Comparison of ENCODE assay signal across 11 cellular contexts in genomic region chr14:68589447-68590232, GRCh38.
A peak's percentile ranks its signal among the peaks of the same experiment; 100 is the strongest.
DNase-seq lines count a peak whose midpoint lies in the region; ATAC-seq and TF ChIP-seq lines count a peak whose summit lies in the region.
"Had no signal": no experiment of that assay in that cellular context is flagged by ENCODE, and none has a peak within 500 bp of the region (broad histone marks: within the 10 kb centered on the region; RNA-seq: fewer than 3 reads in every experiment).

No MANE protein-coding gene starts in this region.

- no peaks in the 10 kb centered on the region for H3K9me3 ChIP-seq in heart right ventricle
- H3K9me3 ChIP-seq in psoas muscle, result no peaks in the 10 kb centered on the region

- H3K27ac ChIP-seq in heart right ventricle, result peak overlapping the region in 9 of 10 donors; percentile 45 to 80 (median 63)
- H3K27ac ChIP-seq in psoas muscle, result peak overlapping the region; percentile 46
- H3K27ac ChIP-seq in dorsolateral prefrontal cortex, result peak overlapping the region in 6 of 59 donors; percentile 2 to 58 (median 24)

- H3K36me3 ChIP-seq in heart right ventricle (no peaks in the 10 kb centered on the region), psoas muscle (ENCODE audit: insufficient read depth in 1 of 2, low read depth in 1 of 2) (no peaks in the 10 kb centered on the region)

- intact Hi-C loops in heart right ventricle (cut with DNase I) (no loop called here), psoas muscle (cut with DNase I) (no loop called here), dorsolateral prefrontal cortex (cut with DNase I) (no loop called here)

- H3K4me3 ChIP-seq in heart right ventricle, result no peak overlapping the region
- H3K4me3 ChIP-seq in psoas muscle, result no peak overlapping the region
- H3K4me3 ChIP-seq in dorsolateral prefrontal cortex, result no peak overlapping the region

- ATAC-seq in SK-N-SH treated with all-trans-retinoic acid at 6 μM for 48 hours, result peak; percentile 85
- peak; percentile 66 to 86 (median 74) for ATAC-seq in heart right ventricle
- peak in 2 of 4 donors; percentile 21 to 27 for ATAC-seq in psoas muscle
- no peak for ATAC-seq in GM18870 (IDR thresholded peaks at IDR 0.05; ENCODE audit: unreplicated experiment)
- ATAC-seq: effector memory CD8-positive, alpha-beta T cell had no signal

- H3K27me3 ChIP-seq in heart right ventricle (no peaks in the 10 kb centered on the region), psoas muscle (ENCODE audit: insufficient read depth in 3 of 3, low read length in 2 of 3) (no peaks in the 10 kb centered on the region), dorsolateral prefrontal cortex (no peaks in the 10 kb centered on the region)

- peak; percentile 81 for DNase-seq in AG08395 (ENCODE audit: low spot score)
- DNase-seq in heart right ventricle, result peak; percentile 54 to 79
- peak; percentile 58 to 70 for DNase-seq in psoas muscle
- no peak for DNase-seq in activated CD4-positive, alpha-beta T cell treated with anti-CD3 and anti-CD28 coated beads, Interleukin-2, amount 50 U/mL, for 4 hours
- DNase-seq in dorsolateral prefrontal cortex, result no peak
- no peak for DNase-seq in stimulated activated CD4-positive, alpha-beta T cell treated with anti-CD3 and anti-CD28 coated beads, Interleukin-12 subunit alpha, Interleukin-12 subunit beta, amount 100 ng/mL, for 4 hours
- DNase-seq: C1 segment of cervical spinal cord; effector memory CD8-positive, alpha-beta T cell; NCI-H510A had no signal

- no peak for TF ChIP-seq CTCF in heart right ventricle (IDR thresholded peaks at IDR 0.05)
- TF ChIP-seq CTCF in psoas muscle (IDR thresholded peaks at IDR 0.05), result no peak
- TF ChIP-seq CTCF in dorsolateral prefrontal cortex (IDR thresholded peaks at IDR 0.05 in 54 of 56, conservative IDR thresholded peaks at IDR 0.05 in 2 of 56; ENCODE audit: low read depth in 1 of 56, partially characterized antibody in 56 of 56), result no peak

- H3K4me1 ChIP-seq in heart right ventricle (peaks cover 17 to 61% (median 38%) of the 10 kb centered on the region in 9 donors), psoas muscle (peaks cover 24% of the 10 kb centered on the region)

- WGBS in heart right ventricle, 2 donors, result 29 to 31% methylated on average over 7 of the region's 7 CpGs
- 37 to 41% (median 40%) methylated on average over 7 of the region's 7 CpGs for WGBS in psoas muscle, 3 donors

TF ChIP-seq in SK-N-SH treated with all-trans-retinoic acid at 6 μM for 48 hours, 23 proteins besides CTCF, POLR2A, EP300 and RAD21:
- TF ChIP-seq ISL1 (CRISPR knock-in tag; IDR thresholded peaks at IDR 0.05), result 0 out of 2 replicates have a peak, but pooled peaks have one; percentile 18
- peak; percentile 83 for TF ChIP-seq TCF4 (CRISPR knock-in tag; IDR thresholded peaks at IDR 0.05; ENCODE audit: borderline replicate concordance)
- TF ChIP-seq POU6F1 (CRISPR knock-in tag; IDR thresholded peaks at IDR 0.05; ENCODE audit: borderline replicate concordance, low read depth), result no peak
TF ChIP-seq in SK-N-SH treated with all-trans-retinoic acid at 6 μM for 48 hours: peak in this region for 2.

Comparison
In these comparisons a context has a peak if more than half of its experiments do, and no peak if none do; other contexts are left out.
1. DNase-seq: peak in AG08395 (single experiment), heart right ventricle (2 of 2) and psoas muscle (2 of 2); none in activated CD4-positive, alpha-beta T cell treated with anti-CD3 and anti-CD28 coated beads, Interleukin-2, amount 50 U/mL, for 4 hours (0 of 2), dorsolateral prefrontal cortex (0 of 10) and stimulated activated CD4-positive, alpha-beta T cell treated with anti-CD3 and anti-CD28 coated beads, Interleukin-12 subunit alpha, Interleukin-12 subunit beta, amount 100 ng/mL, for 4 hours (single experiment).